Comparison of ENCODE assay signal across 1 cellular context in the genomic region with DNA sequence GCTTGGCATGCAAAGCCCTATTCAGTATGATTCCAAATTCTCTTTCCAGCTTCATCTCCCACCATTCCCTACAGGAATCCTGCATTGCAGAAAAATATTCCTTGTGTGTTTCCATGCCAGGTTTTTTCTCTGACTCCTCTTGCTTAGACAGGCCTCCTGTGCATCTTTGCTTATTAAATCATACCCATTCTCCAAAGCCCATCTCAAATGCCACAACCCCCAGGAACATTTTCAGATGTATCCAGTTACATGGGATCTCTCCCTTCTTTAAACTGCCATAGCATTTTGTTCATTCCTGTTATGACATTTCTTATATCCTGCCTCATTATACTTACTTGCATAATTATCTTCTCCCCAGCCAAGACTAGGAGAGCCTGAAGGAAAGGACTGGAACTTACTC.
TF ChIP-seq lines count a peak whose summit lies in the region.

No MANE protein-coding gene starts in this region.

TF ChIP-seq in GM23338, 12 proteins besides CTCF, POLR2A, EP300 and RAD21 (continued from another document):
- TF ChIP-seq, protein P1, sequence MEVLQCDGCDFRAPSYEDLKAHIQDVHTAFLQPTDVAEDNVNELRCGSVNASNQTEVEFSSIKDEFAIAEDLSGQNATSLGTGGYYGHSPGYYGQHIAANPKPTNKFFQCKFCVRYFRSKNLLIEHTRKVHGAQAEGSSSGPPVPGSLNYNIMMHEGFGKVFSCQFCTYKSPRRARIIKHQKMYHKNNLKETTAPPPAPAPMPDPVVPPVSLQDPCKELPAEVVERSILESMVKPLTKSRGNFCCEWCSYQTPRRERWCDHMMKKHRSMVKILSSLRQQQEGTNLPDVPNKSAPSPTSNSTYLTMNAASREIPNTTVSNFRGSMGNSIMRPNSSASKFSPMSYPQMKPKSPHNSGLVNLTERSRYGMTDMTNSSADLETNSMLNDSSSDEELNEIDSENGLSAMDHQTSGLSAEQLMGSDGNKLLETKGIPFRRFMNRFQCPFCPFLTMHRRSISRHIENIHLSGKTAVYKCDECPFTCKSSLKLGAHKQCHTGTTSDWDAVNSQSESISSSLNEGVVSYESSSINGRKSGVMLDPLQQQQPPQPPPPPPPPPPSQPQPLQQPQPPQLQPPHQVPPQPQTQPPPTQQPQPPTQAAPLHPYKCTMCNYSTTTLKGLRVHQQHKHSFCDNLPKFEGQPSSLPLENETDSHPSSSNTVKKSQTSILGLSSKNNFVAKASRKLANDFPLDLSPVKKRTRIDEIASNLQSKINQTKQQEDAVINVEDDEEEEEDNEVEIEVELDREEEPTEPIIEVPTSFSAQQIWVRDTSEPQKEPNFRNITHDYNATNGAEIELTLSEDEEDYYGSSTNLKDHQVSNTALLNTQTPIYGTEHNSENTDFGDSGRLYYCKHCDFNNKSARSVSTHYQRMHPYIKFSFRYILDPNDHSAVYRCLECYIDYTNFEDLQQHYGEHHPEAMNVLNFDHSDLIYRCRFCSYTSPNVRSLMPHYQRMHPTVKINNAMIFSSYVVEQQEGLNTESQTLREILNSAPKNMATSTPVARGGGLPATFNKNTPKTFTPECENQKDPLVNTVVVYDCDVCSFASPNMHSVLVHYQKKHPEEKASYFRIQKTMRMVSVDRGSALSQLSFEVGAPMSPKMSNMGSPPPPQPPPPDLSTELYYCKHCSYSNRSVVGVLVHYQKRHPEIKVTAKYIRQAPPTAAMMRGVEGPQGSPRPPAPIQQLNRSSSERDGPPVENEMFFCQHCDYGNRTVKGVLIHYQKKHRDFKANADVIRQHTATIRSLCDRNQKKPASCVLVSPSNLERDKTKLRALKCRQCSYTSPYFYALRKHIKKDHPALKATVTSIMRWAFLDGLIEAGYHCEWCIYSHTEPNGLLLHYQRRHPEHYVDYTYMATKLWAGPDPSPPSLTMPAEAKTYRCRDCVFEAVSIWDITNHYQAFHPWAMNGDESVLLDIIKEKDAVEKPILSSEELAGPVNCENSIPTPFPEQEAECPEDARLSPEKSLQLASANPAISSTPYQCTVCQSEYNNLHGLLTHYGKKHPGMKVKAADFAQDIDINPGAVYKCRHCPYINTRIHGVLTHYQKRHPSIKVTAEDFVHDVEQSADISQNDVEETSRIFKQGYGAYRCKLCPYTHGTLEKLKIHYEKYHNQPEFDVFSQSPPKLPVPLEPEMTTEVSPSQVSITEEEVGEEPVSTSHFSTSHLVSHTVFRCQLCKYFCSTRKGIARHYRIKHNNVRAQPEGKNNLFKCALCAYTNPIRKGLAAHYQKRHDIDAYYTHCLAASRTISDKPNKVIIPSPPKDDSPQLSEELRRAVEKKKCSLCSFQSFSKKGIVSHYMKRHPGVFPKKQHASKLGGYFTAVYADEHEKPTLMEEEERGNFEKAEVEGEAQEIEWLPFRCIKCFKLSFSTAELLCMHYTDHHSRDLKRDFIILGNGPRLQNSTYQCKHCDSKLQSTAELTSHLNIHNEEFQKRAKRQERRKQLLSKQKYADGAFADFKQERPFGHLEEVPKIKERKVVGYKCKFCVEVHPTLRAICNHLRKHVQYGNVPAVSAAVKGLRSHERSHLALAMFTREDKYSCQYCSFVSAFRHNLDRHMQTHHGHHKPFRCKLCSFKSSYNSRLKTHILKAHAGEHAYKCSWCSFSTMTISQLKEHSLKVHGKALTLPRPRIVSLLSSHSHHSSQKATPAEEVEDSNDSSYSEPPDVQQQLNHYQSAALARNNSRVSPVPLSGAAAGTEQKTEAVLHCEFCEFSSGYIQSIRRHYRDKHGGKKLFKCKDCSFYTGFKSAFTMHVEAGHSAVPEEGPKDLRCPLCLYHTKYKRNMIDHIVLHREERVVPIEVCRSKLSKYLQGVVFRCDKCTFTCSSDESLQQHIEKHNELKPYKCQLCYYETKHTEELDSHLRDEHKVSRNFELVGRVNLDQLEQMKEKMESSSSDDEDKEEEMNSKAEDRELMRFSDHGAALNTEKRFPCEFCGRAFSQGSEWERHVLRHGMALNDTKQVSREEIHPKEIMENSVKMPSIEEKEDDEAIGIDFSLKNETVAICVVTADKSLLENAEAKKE (CRISPR knock-in tag; IDR thresholded peaks at IDR 0.05) = no peak
